In the genomic region with DNA sequence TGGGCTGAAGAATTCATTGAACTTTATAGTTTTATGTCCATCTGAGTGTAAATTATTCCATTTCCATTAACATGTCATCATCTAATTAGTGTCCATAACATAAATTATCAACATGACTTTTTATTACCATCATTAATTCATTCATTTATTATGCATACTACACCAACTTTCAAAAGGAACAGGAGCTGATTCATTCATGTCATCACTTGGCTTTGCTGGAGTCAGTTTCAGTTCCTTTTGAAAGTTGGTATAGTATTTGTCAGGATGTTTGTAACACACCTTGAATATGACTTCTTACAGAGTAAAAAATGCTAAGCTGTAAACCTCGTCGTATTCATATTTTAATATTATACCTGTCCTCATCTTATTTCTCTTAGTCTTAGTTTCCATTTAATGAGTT, we compare ENCODE assay signal across 16 cellular contexts.
DNase-seq lines count a peak whose midpoint lies in the region; ATAC-seq lines count a peak whose summit lies in the region.
"Had no signal": no experiment of that assay in that cellular context is flagged by ENCODE, and none has a peak within 500 bp of the region (broad histone marks: within the 10 kb centered on the region; RNA-seq: fewer than 3 reads in every experiment).

No MANE protein-coding gene starts in this region.

- no peak overlapping the region for H3K27ac ChIP-seq in Karpas-422 (ENCODE audit: low read length)
- H3K27ac ChIP-seq: left ventricle myocardium inferior had no signal

- no peak overlapping the region for H2AFZ ChIP-seq in Karpas-422 (ENCODE audit: low read length)

- H3K4me2 ChIP-seq in Karpas-422 (ENCODE audit: low read depth, low read length, poor library complexity, severe bottlenecking) = no peak overlapping the region

- no peaks in the 10 kb centered on the region for H3K4me1 ChIP-seq in Karpas-422 (ENCODE audit: low read length)
- H3K4me1 ChIP-seq: left ventricle myocardium inferior had no signal

- no peaks in the 10 kb centered on the region for H4K20me1 ChIP-seq in Karpas-422 (ENCODE audit: insufficient read depth, low read depth, low read length)

- H3K9me3 ChIP-seq in Karpas-422 (ENCODE audit: low read length) = peaks cover 35% of the 10 kb centered on the region
- H3K9me3 ChIP-seq: left ventricle myocardium inferior had no signal

- H3K27me3 ChIP-seq in Karpas-422 (ENCODE audit: low read length) = no peaks in the 10 kb centered on the region

- DNase-seq in hepatic stellate cell (ENCODE audit: low spot score) (no peak), Karpas-422 (no peak), DMS 273 treated with DMSO at 0.1 percent for 48 hours (lab: John Stamatoyannopoulos, UW) (no peak)
- DNase-seq in stimulated activated CD8-positive, alpha-beta memory T cell treated with anti-CD3 and anti-CD28 coated beads, Interleukin-4, amount 100 ng/mL, for 48 hours = no peak
- DNase-seq: cerebellar nuclear complex; DMS79; left ventricle myocardium inferior; naive thymus-derived CD8-positive, alpha-beta T cell; NCI-H187; NCI-H82; right cardiac atrium; SHP77 treated with DMSO at 0.1 percent for 48 hours had no signal

- H3K36me3 ChIP-seq in Karpas-422 (ENCODE audit: insufficient read depth, low read length) = no peaks in the 10 kb centered on the region
- H3K36me3 ChIP-seq: left ventricle myocardium inferior had no signal

- no peaks in the 10 kb centered on the region for H3K9me2 ChIP-seq in Karpas-422 (replicated peaks; ENCODE audit: insufficient read depth, low read length)

- no peaks in the 10 kb centered on the region for H3K79me2 ChIP-seq in Karpas-422 (ENCODE audit: low read length)

- H3K9ac ChIP-seq in Karpas-422 (ENCODE audit: low read length) = no peak overlapping the region

- no peak overlapping the region for H3K4me3 ChIP-seq in Karpas-422 (ENCODE audit: low read length)
- H3K4me3 ChIP-seq: left ventricle myocardium inferior had no signal

- ATAC-seq in GM18499 (IDR thresholded peaks at IDR 0.05; ENCODE audit: insufficient read depth, unreplicated experiment) (peak; percentile 84), GM19455 (IDR thresholded peaks at IDR 0.05; ENCODE audit: unreplicated experiment) (peak; percentile 71), HG02870 (IDR thresholded peaks at IDR 0.05; ENCODE audit: unreplicated experiment) (peak; percentile 94), HG03520 (IDR thresholded peaks at IDR 0.05; ENCODE audit: unreplicated experiment) (peak; percentile 86)
- ATAC-seq: naive thymus-derived CD8-positive, alpha-beta T cell; right cardiac atrium had no signal
